Comparison of ENCODE assay signal across 1 cellular context in the genomic region with DNA sequence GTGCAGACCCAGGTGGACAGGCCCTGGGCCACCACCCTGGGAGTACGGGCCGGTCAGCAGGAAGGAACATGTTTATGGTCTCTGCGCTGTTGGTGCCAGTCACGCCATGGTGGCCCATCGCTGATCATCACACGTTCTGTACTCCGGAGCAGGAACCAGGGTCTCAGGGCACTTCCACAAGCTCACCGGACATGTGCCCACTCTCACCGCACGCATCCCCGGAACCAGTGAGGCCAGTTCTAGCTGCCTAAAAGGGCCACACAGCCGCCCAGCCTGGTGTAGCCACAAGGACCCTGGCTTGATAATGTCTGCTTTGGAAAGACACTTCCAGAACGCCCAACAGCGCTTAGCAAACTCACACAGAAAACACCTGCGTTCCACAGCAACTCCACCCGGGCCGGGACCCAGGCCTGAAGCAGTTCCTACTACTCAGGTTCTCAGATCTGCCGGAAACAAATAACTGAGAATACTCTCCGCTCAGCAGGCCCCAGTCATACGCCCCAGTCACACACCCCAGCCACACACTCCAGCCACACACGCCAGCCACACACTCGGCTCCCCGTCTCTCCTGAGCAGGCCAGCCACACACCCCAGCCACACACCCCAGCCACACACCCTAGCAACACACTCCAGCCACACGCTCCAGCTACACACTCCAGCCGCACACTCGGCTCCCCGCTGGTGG.
TF ChIP-seq lines count a peak whose summit lies in the region.

No MANE protein-coding gene starts in this region.

TF ChIP-seq in IMR-90, 13 proteins besides CTCF, POLR2A, EP300 and RAD21 (continued from another document):
- TF ChIP-seq, protein P1, sequence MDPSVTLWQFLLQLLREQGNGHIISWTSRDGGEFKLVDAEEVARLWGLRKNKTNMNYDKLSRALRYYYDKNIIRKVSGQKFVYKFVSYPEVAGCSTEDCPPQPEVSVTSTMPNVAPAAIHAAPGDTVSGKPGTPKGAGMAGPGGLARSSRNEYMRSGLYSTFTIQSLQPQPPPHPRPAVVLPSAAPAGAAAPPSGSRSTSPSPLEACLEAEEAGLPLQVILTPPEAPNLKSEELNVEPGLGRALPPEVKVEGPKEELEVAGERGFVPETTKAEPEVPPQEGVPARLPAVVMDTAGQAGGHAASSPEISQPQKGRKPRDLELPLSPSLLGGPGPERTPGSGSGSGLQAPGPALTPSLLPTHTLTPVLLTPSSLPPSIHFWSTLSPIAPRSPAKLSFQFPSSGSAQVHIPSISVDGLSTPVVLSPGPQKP (IDR thresholded peaks at IDR 0.05; ENCODE audit: borderline replicate concordance, low read depth, low read length): no peak
TF ChIP-seq in IMR-90: peak in this region for 0.
